Comparison of ENCODE assay signal across 28 cellular contexts in genomic region chr2:236795176-236795860, GRCh38.
"Had no signal": no experiment of that assay in that cellular context is flagged by ENCODE, and none has a peak within 500 bp of the region (broad histone marks: within the 10 kb centered on the region; RNA-seq: fewer than 3 reads in every experiment).

No MANE protein-coding gene starts in this region.

- H3K27ac Mint-ChIP-seq: activated CD4-positive, alpha-beta T cell treated with anti-CD3 and anti-CD28 coated beads for 36 hours; activated CD8-positive, alpha-beta memory T cell treated with anti-CD3 and anti-CD28 coated beads, Interleukin-2, amount 10 ng/mL, durations not matched to agents 7 days and 5 days; activated CD8-positive, alpha-beta T cell treated with anti-CD3 and anti-CD28 coated beads, Interleukin-2, amount 10 ng/mL, durations not matched to agents 7 days and 5 days; activated naive CD8-positive, alpha-beta T cell treated with anti-CD3 and anti-CD28 coated beads, Interleukin-2, amount 10 ng/mL, durations not matched to agents 7 days and 5 days; activated T-cell treated with anti-CD3 and anti-CD28 coated beads, Interleukin-2, amount 50 U/mL, for 72 hours; immature natural killer cell; memory B cell; naive thymus-derived CD8-positive, alpha-beta T cell; progenitor cell of endocrine pancreas; stimulated activated naive B cell treated with anti-CD40 and anti-IgM and Interleukin-4, amounts not matched to agents 10 μg/mL and 1 μg/mL and 100 μg/mL, for 72 hours; T-helper 2 cell treated with Interferon-gamma antibody and Interleukin-4, amounts not matched to agents 5 μg/mL and 100 μg/mL, for 36 hours had no signal

- H3K27me3 ChIP-seq: gastroesophageal sphincter, sigmoid colon, stomach, tibial artery had no signal

- ATAC-seq: activated CD4-positive, alpha-beta T cell treated with anti-CD3 and anti-CD28 coated beads for 36 hours; activated CD8-positive, alpha-beta memory T cell treated with anti-CD3 and anti-CD28 coated beads, Interleukin-2, amount 10 ng/mL, durations not matched to agents 7 days and 5 days; activated CD8-positive, alpha-beta T cell treated with anti-CD3 and anti-CD28 coated beads, Interleukin-2, amount 10 ng/mL, durations not matched to agents 7 days and 5 days; activated T-cell treated with anti-CD3 and anti-CD28 coated beads, Interleukin-2, amount 50 U/mL, for 72 hours; gastroesophageal sphincter; left colon; naive thymus-derived CD8-positive, alpha-beta T cell; stimulated activated naive B cell treated with anti-CD40 and anti-IgM and Interleukin-4, amounts not matched to agents 10 μg/mL and 1 μg/mL and 100 μg/mL, for 72 hours had no signal

- H3K4me1 ChIP-seq: esophagus muscularis mucosa, gastroesophageal sphincter, sigmoid colon, stomach had no signal

- H3K9me3 Mint-ChIP-seq: activated naive CD8-positive, alpha-beta T cell treated with anti-CD3 and anti-CD28 coated beads, Interleukin-2, amount 10 ng/mL, durations not matched to agents 7 days and 5 days; activated T-cell treated with anti-CD3 and anti-CD28 coated beads, Interleukin-2, amount 50 U/mL, for 72 hours; T-helper 2 cell treated with Interferon-gamma antibody and Interleukin-4, amounts not matched to agents 5 μg/mL and 100 μg/mL, for 36 hours had no signal

- H3K27ac ChIP-seq: esophagus muscularis mucosa, gastroesophageal sphincter, sigmoid colon, stomach, tibial artery had no signal

- DNase-seq: activated CD4-positive, alpha-beta T cell treated with anti-CD3 and anti-CD28 coated beads for 36 hours; activated CD4-positive, CD25-positive, alpha-beta regulatory T cell; activated CD8-positive, alpha-beta memory T cell treated with anti-CD3 and anti-CD28 coated beads, Interleukin-2, amount 10 ng/mL, durations not matched to agents 7 days and 5 days; activated CD8-positive, alpha-beta T cell treated with anti-CD3 and anti-CD28 coated beads, Interleukin-2, amount 10 ng/mL, durations not matched to agents 7 days and 5 days; activated naive CD4-positive, alpha-beta T cell treated with Interleukin-2 at 50 U/mL for 16 hours; activated naive CD8-positive, alpha-beta T cell treated with anti-CD3 and anti-CD28 coated beads, Interleukin-2, amount 10 ng/mL, durations not matched to agents 7 days and 5 days; activated T-cell treated with anti-CD3 and anti-CD28 coated beads, Interleukin-2, amount 50 U/mL, for 72 hours; amniotic stem cell; central memory CD4-positive, alpha-beta T cell; dermis blood vessel endothelial cell; effector CD4-positive, alpha-beta T cell; hippocampal formation; immature natural killer cell; kidney; left colon; naive thymus-derived CD8-positive, alpha-beta T cell; retina; sigmoid colon; small intestine; stimulated activated naive B cell treated with anti-CD40 and anti-IgM and Interleukin-4, amounts not matched to agents 10 μg/mL and 1 μg/mL and 100 μg/mL, for 72 hours; stomach; T-helper 1 cell; tibial artery had no signal

- H3K36me3 ChIP-seq: esophagus muscularis mucosa, gastroesophageal sphincter, sigmoid colon, stomach, tibial artery had no signal

- H3K4me3 ChIP-seq: esophagus muscularis mucosa, gastroesophageal sphincter, sigmoid colon, stomach, tibial artery had no signal

- H3K4me1 Mint-ChIP-seq: activated CD4-positive, alpha-beta T cell treated with anti-CD3 and anti-CD28 coated beads for 36 hours; activated CD8-positive, alpha-beta memory T cell treated with anti-CD3 and anti-CD28 coated beads, Interleukin-2, amount 10 ng/mL, durations not matched to agents 7 days and 5 days; activated naive CD8-positive, alpha-beta T cell treated with anti-CD3 and anti-CD28 coated beads, Interleukin-2, amount 10 ng/mL, durations not matched to agents 7 days and 5 days; immature natural killer cell; memory B cell; naive thymus-derived CD8-positive, alpha-beta T cell; stimulated activated naive B cell treated with anti-CD40 and anti-IgM and Interleukin-4, amounts not matched to agents 10 μg/mL and 1 μg/mL and 100 μg/mL, for 72 hours had no signal

- H3K36me3 Mint-ChIP-seq: activated CD8-positive, alpha-beta memory T cell treated with anti-CD3 and anti-CD28 coated beads, Interleukin-2, amount 10 ng/mL, durations not matched to agents 7 days and 5 days; activated naive CD8-positive, alpha-beta T cell treated with anti-CD3 and anti-CD28 coated beads, Interleukin-2, amount 10 ng/mL, durations not matched to agents 7 days and 5 days; immature natural killer cell; memory B cell; naive thymus-derived CD8-positive, alpha-beta T cell; stimulated activated naive B cell treated with anti-CD40 and anti-IgM and Interleukin-4, amounts not matched to agents 10 μg/mL and 1 μg/mL and 100 μg/mL, for 72 hours had no signal

- H3K9me3 ChIP-seq: esophagus muscularis mucosa, gastroesophageal sphincter, sigmoid colon, stomach, tibial artery had no signal

- H3K4me3 Mint-ChIP-seq: activated CD4-positive, alpha-beta T cell treated with anti-CD3 and anti-CD28 coated beads for 36 hours; activated CD8-positive, alpha-beta memory T cell treated with anti-CD3 and anti-CD28 coated beads, Interleukin-2, amount 10 ng/mL, durations not matched to agents 7 days and 5 days; activated CD8-positive, alpha-beta T cell treated with anti-CD3 and anti-CD28 coated beads, Interleukin-2, amount 10 ng/mL, durations not matched to agents 7 days and 5 days; activated naive CD8-positive, alpha-beta T cell treated with anti-CD3 and anti-CD28 coated beads, Interleukin-2, amount 10 ng/mL, durations not matched to agents 7 days and 5 days; activated T-cell treated with anti-CD3 and anti-CD28 coated beads, Interleukin-2, amount 50 U/mL, for 72 hours; immature natural killer cell; memory B cell; naive thymus-derived CD8-positive, alpha-beta T cell; stimulated activated naive B cell treated with anti-CD40 and anti-IgM and Interleukin-4, amounts not matched to agents 10 μg/mL and 1 μg/mL and 100 μg/mL, for 72 hours; T-helper 2 cell treated with Interferon-gamma antibody and Interleukin-4, amounts not matched to agents 5 μg/mL and 100 μg/mL, for 36 hours had no signal
